Comparison of ENCODE assay signal across 22 cellular contexts in the genomic region with DNA sequence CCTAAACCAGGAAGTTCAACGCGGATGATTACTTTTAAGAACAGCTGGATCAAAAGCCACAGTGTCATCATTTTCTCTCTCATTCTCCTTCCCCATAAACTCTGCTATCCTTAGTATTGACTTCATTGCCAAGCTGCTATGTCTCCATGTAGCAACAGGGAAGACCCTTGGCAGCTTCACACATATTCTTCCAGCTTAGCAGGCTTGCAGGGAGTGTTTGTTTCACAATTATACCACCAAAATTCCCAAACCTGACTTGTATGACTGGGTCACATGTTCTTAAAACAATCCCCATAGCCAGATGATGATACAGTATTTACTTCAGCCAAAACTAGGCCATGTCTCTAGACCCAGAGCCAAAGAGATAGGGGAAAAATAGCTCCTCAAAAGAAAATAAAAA.
DNase-seq lines count a peak whose midpoint lies in the region; ATAC-seq, FAIRE-seq and TF ChIP-seq lines count a peak whose summit lies in the region.
"Had no signal": no experiment of that assay in that cellular context is flagged by ENCODE, and none has a peak within 500 bp of the region (broad histone marks: within the 10 kb centered on the region; RNA-seq: fewer than 3 reads in every experiment).

No MANE protein-coding gene starts in this region.

- H3K36me3 ChIP-seq in astrocyte (ENCODE audit: insufficient read depth, low read length) (no peaks in the 10 kb centered on the region), rectal smooth muscle tissue (ENCODE audit: control insufficient read depth, insufficient read depth, low read length) (no peaks in the 10 kb centered on the region), heart left ventricle (no peaks in the 10 kb centered on the region)
- H3K36me3 ChIP-seq: colonic mucosa, right lobe of liver, SJCRH30 had no signal

- H3K4me3 Mint-ChIP-seq in astrocyte (ENCODE audit: unreplicated experiment) = no peak overlapping the region
- H3K4me3 Mint-ChIP-seq: CD8-positive, alpha-beta memory T cell; immature natural killer cell; memory B cell had no signal

- H3K27ac Mint-ChIP-seq in astrocyte (ENCODE audit: unreplicated experiment) = no peak overlapping the region
- H3K27ac Mint-ChIP-seq: CD8-positive, alpha-beta memory T cell; immature natural killer cell; memory B cell had no signal

- H3K9me3 ChIP-seq in astrocyte (ENCODE audit: insufficient read depth, low read depth, low read length) (no peaks in the 10 kb centered on the region), heart left ventricle (no peaks in the 10 kb centered on the region)
- H3K9me3 ChIP-seq: colonic mucosa, right lobe of liver had no signal

- H3K4me1 Mint-ChIP-seq in astrocyte (ENCODE audit: low read depth, unreplicated experiment) = peaks cover 32% of the 10 kb centered on the region
- H3K4me1 Mint-ChIP-seq: CD8-positive, alpha-beta memory T cell; immature natural killer cell; memory B cell had no signal

- TF ChIP-seq CTCF in astrocyte (IDR thresholded peaks at IDR 0.05; ENCODE audit: insufficient read depth, low read depth, low read length) (no peak), fibroblast of the aortic adventitia (IDR thresholded peaks at IDR 0.05; ENCODE audit: insufficient read depth, low read length) (no peak), heart left ventricle (IDR thresholded peaks at IDR 0.05) (no peak)

- no peak overlapping the region for H2AFZ ChIP-seq in astrocyte (ENCODE audit: low read depth, low read length)

- no peaks in the 10 kb centered on the region for H3K9me3 Mint-ChIP-seq in astrocyte (ENCODE audit: unreplicated experiment)

- H3K4me1 ChIP-seq in astrocyte (ENCODE audit: insufficient read depth, low read length) (peaks cover 26% of the 10 kb centered on the region), rectal smooth muscle tissue (ENCODE audit: control insufficient read depth, insufficient read depth, low read length) (peaks cover 26% of the 10 kb centered on the region), heart left ventricle (peaks cover 0 to 4% (median 0%) of the 10 kb centered on the region in 12 donors)
- H3K4me1 ChIP-seq: colonic mucosa, right lobe of liver, SJCRH30 had no signal

- no peaks in the 10 kb centered on the region for H4K20me1 ChIP-seq in astrocyte (ENCODE audit: insufficient read depth, low read length)

- H3K4me2 ChIP-seq in astrocyte (ENCODE audit: low read length) = no peak overlapping the region

- TF ChIP-seq POLR2A in H54 (IDR thresholded peaks at IDR 0.05; ENCODE audit: low read depth, low read length) (no peak), heart left ventricle (IDR thresholded peaks at IDR 0.05) (no peak)

- intact Hi-C loops in heart left ventricle (cut with DNase I) = no loop called here

- FAIRE-seq in H54 (lab: Jason Lieb, UNC) (peak; percentile 38), astrocyte (lab: Jason Lieb, UNC) (no peak)

- H3K36me3 Mint-ChIP-seq in astrocyte (ENCODE audit: low read depth, unreplicated experiment) = peaks cover 2% of the 10 kb centered on the region
- H3K36me3 Mint-ChIP-seq: CD8-positive, alpha-beta memory T cell; immature natural killer cell; memory B cell had no signal

- H3K27ac ChIP-seq in astrocyte (ENCODE audit: low read depth, low read length) = peak overlapping the region; percentile 29
- peak overlapping the region; percentile 49 for H3K27ac ChIP-seq in rectal smooth muscle tissue (ENCODE audit: low read depth, low read length)
- H3K27ac ChIP-seq in heart left ventricle = no peak overlapping the region
- H3K27ac ChIP-seq: colonic mucosa, right lobe of liver, SJCRH30 had no signal

- H3K4me3 ChIP-seq in astrocyte (ENCODE audit: insufficient read depth, low read depth, low read length) (no peak overlapping the region), fibroblast of the aortic adventitia (ENCODE audit: low read depth, low read length) (no peak overlapping the region), rectal smooth muscle tissue (ENCODE audit: low read length) (no peak overlapping the region), heart left ventricle (no peak overlapping the region)
- H3K4me3 ChIP-seq: colonic mucosa, right lobe of liver, SJCRH30 had no signal

- H3K27me3 ChIP-seq in astrocyte (ENCODE audit: insufficient read depth, low read length) = no peaks in the 10 kb centered on the region
- no peaks in the 10 kb centered on the region for H3K27me3 ChIP-seq in rectal smooth muscle tissue (ENCODE audit: control insufficient read depth, insufficient read depth, low read length)
- no peaks in the 10 kb centered on the region for H3K27me3 ChIP-seq in heart left ventricle
- H3K27me3 ChIP-seq: colonic mucosa, right lobe of liver, SJCRH30 had no signal

- no peaks in the 10 kb centered on the region for H3K79me2 ChIP-seq in astrocyte (ENCODE audit: insufficient read depth, low read length)

- WGBS in heart left ventricle, 4 donors = 81 to 90% (median 88%) methylated on average over 2 of the region's 2 CpGs

- no peak for ATAC-seq in heart left ventricle
- ATAC-seq: right lobe of liver had no signal

- no peak for DNase-seq in H54 (ENCODE audit: insufficient read length, low spot score)
- DNase-seq in astrocyte (ENCODE audit: low read depth) = peak; percentile 23
- peak; percentile 66 for DNase-seq in fibroblast of the aortic adventitia (ENCODE audit: low read depth)
- no peak for DNase-seq in NCI-H146 treated with DMSO at 0.1 percent for 48 hours (lab: John Stamatoyannopoulos, UW; ENCODE audit: unreplicated experiment)
- DNase-seq in amniotic stem cell (lab: John Stamatoyannopoulos, UW) = no peak
- DNase-seq in heart left ventricle = no peak
- no peak for DNase-seq in activated gamma-delta T cell (lab: John Stamatoyannopoulos, UW)
- DNase-seq: activated CD4-positive, CD25-positive, alpha-beta regulatory T cell; activated CD8-positive, alpha-beta memory T cell treated with anti-CD3 and anti-CD28 coated beads for 24 hours; aorta; CD8-positive, alpha-beta memory T cell; colonic mucosa; EL; immature natural killer cell; MM.1S; NCI-H187 treated with DMSO at 0.1 percent for 48 hours; NCI-H510A; right lobe of liver; SJCRH30; stimulated activated CD4-positive, alpha-beta T cell treated with anti-CD3 and anti-CD28 coated beads, Interleukin-2, amount 100 ng/mL, for 24 hours had no signal

- H3K9ac ChIP-seq in astrocyte (ENCODE audit: low read length) (no peak overlapping the region), rectal smooth muscle tissue (ENCODE audit: low read length) (no peak overlapping the region)

- H3K27me3 Mint-ChIP-seq in astrocyte (ENCODE audit: low read depth, unreplicated experiment) = no peaks in the 10 kb centered on the region
- H3K27me3 Mint-ChIP-seq: memory B cell had no signal

Comparison
In these comparisons a context has a peak if more than half of its experiments do, and no peak if none do; other contexts are left out.
1. DNase-seq: peak in astrocyte (single experiment) and fibroblast of the aortic adventitia (single experiment); none in H54 (single experiment), NCI-H146 treated with DMSO at 0.1 percent for 48 hours (single experiment), amniotic stem cell (single experiment), heart left ventricle (0 of 5) and activated gamma-delta T cell (single experiment).
2. H3K27ac ChIP-seq: peak in astrocyte (single experiment) and rectal smooth muscle tissue (single experiment); none in heart left ventricle (0 of 12).